22 cellular contexts compared by ENCODE assay signal in the genomic region with DNA sequence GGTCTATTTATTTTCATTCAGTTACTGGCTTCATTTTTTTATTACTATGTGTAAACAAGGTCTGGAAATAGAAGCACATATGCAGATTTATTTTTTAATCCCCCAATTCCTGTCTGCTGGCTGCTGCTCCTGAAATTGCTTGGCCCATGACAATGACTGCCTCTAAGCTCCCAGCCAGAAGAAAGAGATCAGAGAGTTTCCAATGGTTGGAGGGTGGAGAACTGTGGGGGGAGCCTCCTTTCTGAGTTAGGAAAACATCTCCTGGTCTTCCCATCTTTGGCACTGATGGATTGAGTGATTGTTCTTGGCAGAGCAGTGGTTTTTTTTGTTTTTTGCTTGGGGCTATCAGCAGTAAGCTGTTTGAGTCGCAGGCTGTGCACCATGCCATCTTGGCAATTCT.
"Had no signal": no experiment of that assay in that cellular context is flagged by ENCODE, and none has a peak within 500 bp of the region (broad histone marks: within the 10 kb centered on the region; RNA-seq: fewer than 3 reads in every experiment).

No MANE protein-coding gene starts in this region.

- H3K27me3 ChIP-seq: esophagus squamous epithelium, heart right ventricle, pancreas, thyroid gland had no signal

- H3K27ac Mint-ChIP-seq: natural killer cell; stimulated activated naive B cell treated with anti-CD40 and anti-IgM and Interleukin-4, amounts not matched to agents 10 μg/mL and 1 μg/mL and 100 μg/mL, for 72 hours; stimulated activated naive CD8-positive, alpha-beta T cell treated with anti-CD3 and anti-CD28 coated beads, Interleukin-15, Interleukin-2, amounts not matched to agents 100 ng/mL and 50 ng/mL, for 24 hours had no signal

- DNase-seq: dermis blood vessel endothelial cell; effector memory CD4-positive, alpha-beta T cell; erythroblast; esophagus squamous epithelium; foreskin melanocyte; glutamatergic neuron; heart right ventricle; hypothalamus; left ventricle myocardium superior; lower lobe of right lung; natural killer cell; occipital lobe; pancreas; retina; small intestine; stimulated activated CD4-positive, alpha-beta T cell treated with anti-CD3 and anti-CD28 coated beads, Interleukin-15, amount 100 ng/mL, for 24 hours; stimulated activated CD4-positive, alpha-beta T cell treated with anti-CD3 and anti-CD28 coated beads, Interleukin-2, amount 100 ng/mL, for 48 hours; stimulated activated naive B cell treated with anti-CD40 and anti-IgM and Interleukin-4, amounts not matched to agents 10 μg/mL and 1 μg/mL and 100 μg/mL, for 72 hours; thyroid gland; trophoblast cell had no signal

- H3K4me1 Mint-ChIP-seq: natural killer cell; stimulated activated naive B cell treated with anti-CD40 and anti-IgM and Interleukin-4, amounts not matched to agents 10 μg/mL and 1 μg/mL and 100 μg/mL, for 72 hours had no signal

- H3K27ac ChIP-seq: coronary artery, esophagus squamous epithelium, heart right ventricle, lower lobe of right lung, pancreas, thyroid gland had no signal

- H3K4me3 Mint-ChIP-seq: natural killer cell; stimulated activated naive B cell treated with anti-CD40 and anti-IgM and Interleukin-4, amounts not matched to agents 10 μg/mL and 1 μg/mL and 100 μg/mL, for 72 hours; stimulated activated naive CD8-positive, alpha-beta T cell treated with anti-CD3 and anti-CD28 coated beads, Interleukin-15, Interleukin-2, amounts not matched to agents 100 ng/mL and 50 ng/mL, for 24 hours had no signal

- H3K36me3 ChIP-seq: esophagus squamous epithelium, heart right ventricle, lower lobe of right lung, pancreas, thyroid gland had no signal

- H3K4me3 ChIP-seq: coronary artery, esophagus squamous epithelium, heart right ventricle, lower lobe of right lung, pancreas, thyroid gland had no signal

- ATAC-seq: heart right ventricle; left ventricle myocardium superior; lower lobe of right lung; natural killer cell; pancreas; stimulated activated naive B cell treated with anti-CD40 and anti-IgM and Interleukin-4, amounts not matched to agents 10 μg/mL and 1 μg/mL and 100 μg/mL, for 72 hours had no signal

- H3K36me3 Mint-ChIP-seq: natural killer cell; stimulated activated naive B cell treated with anti-CD40 and anti-IgM and Interleukin-4, amounts not matched to agents 10 μg/mL and 1 μg/mL and 100 μg/mL, for 72 hours had no signal

- H3K9me3 ChIP-seq: esophagus squamous epithelium, heart right ventricle, lower lobe of right lung, pancreas, thyroid gland had no signal

- H3K27me3 Mint-ChIP-seq: stimulated activated naive B cell treated with anti-CD40 and anti-IgM and Interleukin-4, amounts not matched to agents 10 μg/mL and 1 μg/mL and 100 μg/mL, for 72 hours; stimulated activated naive CD8-positive, alpha-beta T cell treated with anti-CD3 and anti-CD28 coated beads, Interleukin-15, Interleukin-2, amounts not matched to agents 100 ng/mL and 50 ng/mL, for 24 hours had no signal

- H3K4me1 ChIP-seq: esophagus squamous epithelium, heart right ventricle, lower lobe of right lung, pancreas, thyroid gland had no signal
